8 cellular contexts compared by ENCODE assay signal in the genomic region with DNA sequence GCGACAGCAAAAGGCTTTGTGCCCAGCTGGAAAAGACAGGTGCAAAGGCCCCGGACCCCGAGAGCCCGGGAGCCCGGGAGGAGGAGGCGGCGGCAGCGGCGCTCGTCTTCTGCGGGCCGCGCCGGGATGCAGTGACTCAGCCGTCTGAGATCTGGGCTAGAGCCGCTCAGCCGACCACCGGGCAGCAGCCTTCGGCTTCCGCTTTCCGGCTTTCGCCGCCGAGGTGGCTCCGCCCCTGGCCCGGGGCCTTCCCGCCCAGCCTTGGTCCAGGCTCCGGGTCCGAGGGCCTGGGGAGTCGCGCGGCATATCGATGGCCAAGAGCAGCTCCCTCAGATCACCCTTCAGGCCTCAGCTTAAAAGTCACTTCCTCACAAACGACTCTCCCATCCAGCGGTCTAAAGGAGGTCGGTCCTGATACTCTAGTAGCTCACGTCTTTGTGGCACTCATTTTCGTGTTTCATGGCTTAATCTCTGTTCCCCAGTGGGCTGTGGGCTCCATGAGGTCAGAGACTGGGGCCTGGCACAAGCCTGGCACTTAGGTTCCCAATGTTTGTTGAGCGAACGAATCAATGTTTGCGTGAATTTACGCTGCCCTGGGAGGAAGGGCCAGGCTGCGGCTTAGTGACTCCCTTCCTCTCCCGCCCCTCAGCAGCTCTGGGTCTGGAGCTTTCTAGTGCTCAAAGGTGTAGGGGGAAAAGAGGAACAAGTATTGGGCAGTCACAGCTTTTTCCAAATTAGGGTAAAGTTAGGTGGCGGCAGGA. TPM values are rescaled to one million over a fixed set of nuclear protein-coding genes. Genes with fewer than 3 reads are reported as not detected.
DNase-seq lines count a peak whose midpoint lies in the region; ATAC-seq and TF ChIP-seq lines count a peak whose summit lies in the region.

A gene (minus strand): TSS at position 146 of the 761 bp plus-strand sequence. CDS start 783 bp downstream, outside the sequence.

- peak within 1 kb of the TSS; percentile 76 for H3K4me3 ChIP-seq in AG04450 (ENCODE audit: low read depth, low read length)

- H3K27me3 Mint-ChIP-seq in activated B cell treated with CpG ODN at 0.5 μM for 24 hours = no peaks in the 10 kb centered on the region

- H3K27me3 ChIP-seq in AG04450 (ENCODE audit: control insufficient read depth, insufficient read depth, low read length) = no peaks in the 10 kb centered on the region

- intact Hi-C loops in activated B cell treated with CpG ODN at 0.5 μM for 24 hours (cut with micrococcal nuclease) = loop anchor here (1.0 to 5.0 kb wide), 12 partner anchors 24 to 1142 kb away; a partner anchor contains a TSS

- H3K4me1 Mint-ChIP-seq in activated B cell treated with CpG ODN at 0.5 μM for 24 hours = peaks cover 21% of the 10 kb centered on the region

- peak; percentile 51 for DNase-seq in AG04450 (ENCODE audit: low read depth, low spot score)
- DNase-seq in NCI-H2171 treated with DMSO at 0.1 percent for 48 hours (lab: John Stamatoyannopoulos, UW) = peak; percentile 72
- peak; percentile 73 for DNase-seq in activated B cell treated with CpG ODN at 0.5 μM for 24 hours
- DNase-seq in central memory CD4-positive, alpha-beta T cell = peak; percentile 40
- DNase-seq in islet precursor cell = peak; percentile 94
- peak; percentile 17 to 49 for DNase-seq in stimulated activated CD4-positive, alpha-beta T cell treated with anti-CD3 and anti-CD28 coated beads, Interleukin-12 subunit alpha, Interleukin-12 subunit beta, amount 100 ng/mL, for 24 hours (ENCODE audit: low read depth in 2 of 2)

- ATAC-seq in GM18868 (IDR thresholded peaks at IDR 0.05; ENCODE audit: unreplicated experiment) (peak; percentile 86), HG03097 (IDR thresholded peaks at IDR 0.05; ENCODE audit: low FRiP score, unreplicated experiment) (peak; percentile 80), activated B cell treated with CpG ODN at 0.5 μM for 24 hours (ENCODE audit: low read depth) (peak; percentile 88)

- CTCF ChIA-PET in AG04450 (lab: Charles Lee) (interaction anchor here (0.6 to 1.3 kb wide), 8 partner anchors 13 to 1070 kb away, joined by 3 to 12 read pairs (median 4); a partner anchor contains a TSS), activated B cell treated with CpG ODN at 0.5 μM for 24 hours (lab: Charles Lee) (interaction anchor here (1.0 to 2.3 kb wide), 4 partner anchors 53 to 687 kb away, joined by 4 to 7 read pairs (median 4); a partner anchor contains a TSS)

- POLR2A ChIA-PET in AG04450 (lab: Yijun Ruan, JAX) (interaction anchor here (0.5 to 2.2 kb wide), 8 partner anchors 13 to 1538 kb away, joined by 3 to 19 read pairs (median 4); no protein-coding TSS in a partner anchor), activated B cell treated with CpG ODN at 0.5 μM for 24 hours (lab: Charles Lee) (interaction anchor here (0.7 to 4.2 kb wide), 25 partner anchors 9 to 1141 kb away, joined by 3 to 78 read pairs (median 5); a partner anchor contains a TSS)

- H3K27ac ChIP-seq in AG04450 (ENCODE audit: low read depth, low read length) = peak within 1 kb of the TSS; percentile 95

- TF ChIP-seq CTCF in AG04450 (IDR thresholded peaks at IDR 0.05; ENCODE audit: low read depth, low read length) = no peak
- TF ChIP-seq CTCF in activated B cell treated with CpG ODN at 0.5 μM for 24 hours (IDR thresholded peaks at IDR 0.05) = no peak

- H3K4me3 Mint-ChIP-seq in activated B cell treated with CpG ODN at 0.5 μM for 24 hours = peak within 1 kb of the TSS; percentile 94

- peaks cover 30% of the 10 kb centered on the region for H3K36me3 Mint-ChIP-seq in activated B cell treated with CpG ODN at 0.5 μM for 24 hours (ENCODE audit: low read depth)

- H3K27ac Mint-ChIP-seq in activated B cell treated with CpG ODN at 0.5 μM for 24 hours = peak within 1 kb of the TSS; percentile 98

- H3K9me3 ChIP-seq in AG04450 (ENCODE audit: control insufficient read depth, insufficient read depth, low read length) = no peaks in the 10 kb centered on the region

- no peaks in the 10 kb centered on the region for H3K9me3 Mint-ChIP-seq in activated B cell treated with CpG ODN at 0.5 μM for 24 hours

RNA-seq across cellular contexts. Expression of the gene that starts here (rescaled TPM):
- 15.0 and 18.0 TPM in 2 replicates for polyA plus RNA-seq in AG04450 (2011; rRNA removed)
- polyA minus RNA-seq in AG04450 (2011; rRNA and poly(A)+ RNA removed) = 15.9 and 18.2 TPM in 2 replicates
- 19.2 and 25.0 TPM in 2 replicates for total RNA-seq in activated B cell treated with CpG ODN at 0.5 μM for 24 hours

Comparison
In these comparisons a context has a peak if more than half of its experiments do, and no peak if none do; other contexts are left out.
1. Peak in every context shown above with its lines: DNase-seq, ATAC-seq, H3K4me3 ChIP-seq and H3K27ac ChIP-seq.
2. DNase-seq: peak in every context shown above with its lines; median percentile 94 in islet precursor cell; 73 in activated B cell treated with CpG ODN at 0.5 μM for 24 hours; 72 in NCI-H2171 treated with DMSO at 0.1 percent for 48 hours; 51 in AG04450; 40 in central memory CD4-positive, alpha-beta T cell; 33 in stimulated activated CD4-positive, alpha-beta T cell treated with anti-CD3 and anti-CD28 coated beads, Interleukin-12 subunit alpha, Interleukin-12 subunit beta, amount 100 ng/mL, for 24 hours.